In genomic region chr3:127337911-127338531, GRCh38 we compare ENCODE assay signal across 1 cellular context.
TF ChIP-seq lines count a peak whose summit lies in the region.

No MANE protein-coding gene starts in this region.

TF ChIP-seq in GM23338, 12 proteins besides CTCF, POLR2A, EP300 and RAD21:
- TF ChIP-seq ZNF462 (CRISPR knock-in tag; IDR thresholded peaks at IDR 0.05) (no peak), EZH2 (IDR thresholded peaks at IDR 0.05; ENCODE audit: low read depth, unreplicated experiment) (no peak), ZNF114 (CRISPR knock-in tag; IDR thresholded peaks at IDR 0.05) (no peak), STAT1 (IDR thresholded peaks at IDR 0.05; ENCODE audit: unreplicated experiment) (no peak), JUNB (IDR thresholded peaks at IDR 0.05; ENCODE audit: unreplicated experiment) (no peak), CREB1 (CRISPR knock-in tag; IDR thresholded peaks at IDR 0.05; ENCODE audit: low read depth) (no peak), ZNF331 (CRISPR knock-in tag; IDR thresholded peaks at IDR 0.05; ENCODE audit: low read depth) (no peak), EZH2phosphoT487 (IDR thresholded peaks at IDR 0.05; ENCODE audit: unreplicated experiment) (no peak), NANOG (IDR thresholded peaks at IDR 0.05; ENCODE audit: borderline replicate concordance) (no peak), REST (IDR thresholded peaks at IDR 0.05; ENCODE audit: unreplicated experiment) (no peak), ETS1 (IDR thresholded peaks at IDR 0.05) (no peak), POLR2AphosphoS5 (IDR thresholded peaks at IDR 0.05; ENCODE audit: low read depth) (no peak)
